18 cellular contexts compared by ENCODE assay signal in genomic region chr17:48060249-48060648, GRCh38. TPM values are rescaled to one million over a fixed set of nuclear protein-coding genes. Genes with fewer than 3 reads are reported as not detected.
DNase-seq lines count a peak whose midpoint lies in the region; ATAC-seq and TF ChIP-seq lines count a peak whose summit lies in the region.
"Had no signal": no experiment of that assay in that cellular context is flagged by ENCODE, and none has a peak within 500 bp of the region (broad histone marks: within the 10 kb centered on the region; RNA-seq: fewer than 3 reads in every experiment).

No MANE protein-coding gene starts in this region.

- intact Hi-C loops in MCF 10A (cut with micrococcal nuclease) = no loop called here
- intact Hi-C loops in breast epithelium (cut with DNase I; ENCODE audit: low total_unique reads) = no loop called here
- intact Hi-C loops in vagina (cut with DNase I) = no loop called here

- ATAC-seq in activated naive CD8-positive, alpha-beta T cell treated with anti-CD3 and anti-CD28 coated beads, Interleukin-2, amount 50 U/mL, for 24 hours = no peak
- ATAC-seq: activated T-cell treated with anti-CD3 and anti-CD28 coated beads, Interleukin-2, amount 50 U/mL, for 4 hours had no signal

- TF ChIP-seq CTCF in MCF 10A (IDR thresholded peaks at IDR 0.05; ENCODE audit: unreplicated experiment) (no peak), breast epithelium (IDR thresholded peaks at IDR 0.05) (no peak), mesothelial cell of epicardium (IDR thresholded peaks at IDR 0.05; ENCODE audit: unreplicated experiment) (no peak), vagina (IDR thresholded peaks at IDR 0.05) (no peak)

- H3K9me3 ChIP-seq in breast epithelium (no peaks in the 10 kb centered on the region), vagina (no peaks in the 10 kb centered on the region)
- H3K9me3 ChIP-seq: esophagus squamous epithelium, suprapubic skin had no signal

- H3K36me3 Mint-ChIP-seq in MCF 10A (ENCODE audit: insufficient read depth, unreplicated experiment) (peaks cover 96% of the 10 kb centered on the region), mesothelial cell of epicardium (peaks cover 36% of the 10 kb centered on the region)
- peaks cover 64% of the 10 kb centered on the region for H3K36me3 Mint-ChIP-seq in activated naive CD8-positive, alpha-beta T cell treated with anti-CD3 and anti-CD28 coated beads, Interleukin-2, amount 50 U/mL, for 24 hours (ENCODE audit: low read depth)

- H3K27me3 Mint-ChIP-seq in MCF 10A (ENCODE audit: insufficient read depth, unreplicated experiment) (no peaks in the 10 kb centered on the region), mesothelial cell of epicardium (ENCODE audit: low read depth) (no peaks in the 10 kb centered on the region)
- H3K27me3 Mint-ChIP-seq in activated naive CD8-positive, alpha-beta T cell treated with anti-CD3 and anti-CD28 coated beads, Interleukin-2, amount 50 U/mL, for 24 hours = no peaks in the 10 kb centered on the region

- TSS peak; percentile 26 for BruUV-seq in MCF 10A (replicated peaks; lab: Mats Ljungman, UMichigan)

- peaks cover 40% of the 10 kb centered on the region for H3K4me1 Mint-ChIP-seq in MCF 10A (ENCODE audit: insufficient read depth, unreplicated experiment)
- H3K4me1 Mint-ChIP-seq in activated naive CD8-positive, alpha-beta T cell treated with anti-CD3 and anti-CD28 coated beads, Interleukin-2, amount 50 U/mL, for 24 hours = peaks cover 16% of the 10 kb centered on the region
- H3K4me1 Mint-ChIP-seq in mesothelial cell of epicardium = peaks cover 5% of the 10 kb centered on the region

- H3K27ac ChIP-seq in breast epithelium (peak overlapping the region in 1 of 2 donors; percentile 10), vagina (peak overlapping the region; percentile 44)
- H3K27ac ChIP-seq: HL-60, suprapubic skin had no signal

- H3K4me3 Mint-ChIP-seq in MCF 10A (ENCODE audit: unreplicated experiment) (no peak overlapping the region), mesothelial cell of epicardium (no peak overlapping the region)
- H3K4me3 Mint-ChIP-seq in activated naive CD8-positive, alpha-beta T cell treated with anti-CD3 and anti-CD28 coated beads, Interleukin-2, amount 50 U/mL, for 24 hours = no peak overlapping the region
- H3K4me3 Mint-ChIP-seq: activated T-cell treated with anti-CD3 and anti-CD28 coated beads, Interleukin-2, amount 50 U/mL, for 4 hours had no signal

- H3K4me3 ChIP-seq in breast epithelium (no peak overlapping the region), vagina (no peak overlapping the region)
- H3K4me3 ChIP-seq: esophagus squamous epithelium, suprapubic skin had no signal

- H3K36me3 ChIP-seq in breast epithelium (peaks cover 7% of the 10 kb centered on the region), vagina (peaks cover 8 to 83% of the 10 kb centered on the region in 2 donors)

- H3K4me1 ChIP-seq in breast epithelium (no peaks in the 10 kb centered on the region), vagina (peaks cover 26% of the 10 kb centered on the region)

- DNase-seq in MCF 10A (ENCODE audit: unreplicated experiment) (no peak), breast epithelium (ENCODE audit: low spot score in 2 of 2) (no peak), mesothelial cell of epicardium (ENCODE audit: low spot score in 2 of 2, unreplicated experiment in 2 of 2) (no peak), vagina (ENCODE audit: extremely low spot score in 2 of 2) (no peak), hippocampal formation (lab: John Stamatoyannopoulos, UW) (no peak), HK-2 (ENCODE audit: unreplicated experiment) (no peak)
- DNase-seq in activated naive CD8-positive, alpha-beta T cell treated with anti-CD3 and anti-CD28 coated beads, Interleukin-2, amount 50 U/mL, for 24 hours = no peak
- no peak for DNase-seq in stimulated activated naive CD4-positive, alpha-beta T cell treated with Interleukin-2 at 50 U/mL for 16 hours (lab: John Stamatoyannopoulos, UW)
- DNase-seq: activated T-cell treated with anti-CD3 and anti-CD28 coated beads, Interleukin-2, amount 50 U/mL, for 4 hours; aorta; dermis blood vessel endothelial cell; esophagus squamous epithelium; Kasumi-1; NCI-H187 treated with DMSO at 0.1 percent for 48 hours; NCI-H526 treated with DMSO at 0.1 percent for 48 hours; T-helper 1 cell had no signal

- POLR2A ChIA-PET in MCF 10A (lab: Yijun Ruan, JAX) = interaction anchor here (2.1 to 3.1 kb wide), 2 partner anchors 12 to 34 kb away, joined by 13 to 24 read pairs; partner anchors contain the start of gene NFE2L1

- H3K27me3 ChIP-seq in breast epithelium = no peaks in the 10 kb centered on the region
- no peaks in the 10 kb centered on the region for H3K27me3 ChIP-seq in vagina
- H3K27me3 ChIP-seq: esophagus squamous epithelium, suprapubic skin had no signal

- CTCF ChIA-PET in MCF 10A (lab: Yijun Ruan, JAX) = interaction anchor here (0.6 to 2.3 kb wide), 3 partner anchors 14 to 71 kb away, joined by 3 to 13 read pairs (median 8); no protein-coding TSS in a partner anchor

- TF ChIP-seq POLR2A in breast epithelium (IDR thresholded peaks at IDR 0.05) (no peak), vagina (IDR thresholded peaks at IDR 0.05) (no peak)

- H3K27ac Mint-ChIP-seq in MCF 10A (ENCODE audit: low read depth, unreplicated experiment) (peak overlapping the region; percentile 64), mesothelial cell of epicardium (peak overlapping the region; percentile 21)
- H3K27ac Mint-ChIP-seq in activated naive CD8-positive, alpha-beta T cell treated with anti-CD3 and anti-CD28 coated beads, Interleukin-2, amount 50 U/mL, for 24 hours = peak overlapping the region; percentile 49

- H3K9me3 Mint-ChIP-seq in MCF 10A (ENCODE audit: unreplicated experiment) = no peaks in the 10 kb centered on the region
- no peaks in the 10 kb centered on the region for H3K9me3 Mint-ChIP-seq in activated naive CD8-positive, alpha-beta T cell treated with anti-CD3 and anti-CD28 coated beads, Interleukin-2, amount 50 U/mL, for 24 hours
- no peaks in the 10 kb centered on the region for H3K9me3 Mint-ChIP-seq in mesothelial cell of epicardium
- H3K9me3 Mint-ChIP-seq: activated T-cell treated with anti-CD3 and anti-CD28 coated beads, Interleukin-2, amount 50 U/mL, for 4 hours had no signal

RNA-seq across cellular contexts. Expression of gene NFE2L1, which starts 12.1 kb away (rescaled TPM):
- 235 and 315 TPM in 2 replicates for total RNA-seq in MCF 10A (2022)
- 100 to 1,000 TPM in 2 of 3 donors, 10 to 100 TPM in 1; 96.4 to 278 (median 106) TPM for total RNA-seq in breast epithelium
- total RNA-seq in mesothelial cell of epicardium = 134 to 137 TPM (median 136 TPM) in 3 replicates
- 190 TPM for total RNA-seq in vagina

RNA-seq across cellular contexts. Expression of gene COPZ2, which starts 22.7 kb away (rescaled TPM):
- 2.5 TPM in 1 of 2 replicates, not detected in the other for total RNA-seq in MCF 10A (2022)
- total RNA-seq in breast epithelium = 10 to 100 TPM; 16.4 to 97.9 (median 23.3) TPM
- total RNA-seq in mesothelial cell of epicardium = 28.2 to 31.8 TPM (median 30.7 TPM) in 3 replicates
- total RNA-seq in vagina = 34.4 TPM

RNA-seq across cellular contexts. Expression of gene CBX1, which starts 41.0 kb away (rescaled TPM):
- total RNA-seq in MCF 10A (2022) (77.3 and 81.2 TPM in 2 replicates), breast epithelium (10 to 100 TPM; 29.0 to 45.8 (median 45.2) TPM), mesothelial cell of epicardium (142 to 145 TPM (median 143 TPM) in 3 replicates), vagina (43.5 TPM)

RNA-seq across cellular contexts. Expression of gene SNX11, which starts 47.3 kb away (rescaled TPM):
- total RNA-seq in MCF 10A (2022) (21.7 and 24.2 TPM in 2 replicates), breast epithelium (10 to 100 TPM; 13.4 to 19.7 (median 14.2) TPM), mesothelial cell of epicardium (16.2 to 20.1 TPM (median 18.4 TPM) in 3 replicates), vagina (15.0 TPM)
